8 cellular contexts compared by ENCODE assay signal in the genomic region with DNA sequence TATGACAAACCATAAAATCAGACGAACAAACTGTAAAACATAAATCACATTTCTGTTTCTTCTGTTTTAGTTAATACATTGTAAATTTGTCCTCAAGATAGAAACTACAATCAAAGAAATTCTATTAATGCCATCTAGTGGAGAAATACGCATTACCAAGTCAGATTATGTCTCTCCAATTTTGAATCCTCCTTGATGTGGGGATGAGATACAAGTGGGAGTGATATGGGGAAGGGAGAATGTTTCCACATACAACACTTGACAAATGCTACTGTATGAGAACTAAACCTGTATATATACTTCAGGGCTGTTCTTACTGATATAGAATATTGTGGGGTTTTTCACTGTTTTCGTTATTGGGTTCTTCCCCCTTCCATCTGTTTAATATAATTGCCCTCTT. TPM values are rescaled to one million over a fixed set of nuclear protein-coding genes. Genes with fewer than 3 reads are reported as not detected.
DNase-seq lines count a peak whose midpoint lies in the region; ATAC-seq and TF ChIP-seq lines count a peak whose summit lies in the region.

No MANE protein-coding gene starts in this region.

- H3K27me3 Mint-ChIP-seq in activated CD8-positive, alpha-beta T cell treated with anti-CD3 and anti-CD28 coated beads for 36 hours = peaks cover 26% of the 10 kb centered on the region
- H3K27me3 Mint-ChIP-seq in activated CD8-positive, alpha-beta T cell treated with anti-CD3 and anti-CD28 coated beads, Interleukin-2, amount 10 ng/mL, durations not matched to agents 7 days and 5 days (ENCODE audit: low read depth) = peaks cover 51% of the 10 kb centered on the region

- no peaks in the 10 kb centered on the region for H3K9me3 Mint-ChIP-seq in activated CD8-positive, alpha-beta T cell treated with anti-CD3 and anti-CD28 coated beads for 36 hours
- H3K9me3 Mint-ChIP-seq in activated CD8-positive, alpha-beta T cell treated with anti-CD3 and anti-CD28 coated beads, Interleukin-2, amount 10 ng/mL, durations not matched to agents 7 days and 5 days (ENCODE audit: insufficient read depth) = no peaks in the 10 kb centered on the region

- no peaks in the 10 kb centered on the region for H3K36me3 Mint-ChIP-seq in activated CD8-positive, alpha-beta T cell treated with anti-CD3 and anti-CD28 coated beads for 36 hours (ENCODE audit: low read depth)
- no peaks in the 10 kb centered on the region for H3K36me3 Mint-ChIP-seq in activated CD8-positive, alpha-beta T cell treated with anti-CD3 and anti-CD28 coated beads, Interleukin-2, amount 10 ng/mL, durations not matched to agents 7 days and 5 days (ENCODE audit: low read depth)

- no peak overlapping the region for H3K27ac Mint-ChIP-seq in activated CD8-positive, alpha-beta T cell treated with anti-CD3 and anti-CD28 coated beads for 36 hours
- H3K27ac Mint-ChIP-seq in activated CD8-positive, alpha-beta T cell treated with anti-CD3 and anti-CD28 coated beads, Interleukin-2, amount 10 ng/mL, durations not matched to agents 7 days and 5 days = no peak overlapping the region

- CTCF ChIA-PET in activated CD8-positive, alpha-beta T cell treated with anti-CD3 and anti-CD28 coated beads for 36 hours (lab: Charles Lee) = no interaction called here
- CTCF ChIA-PET in activated CD8-positive, alpha-beta T cell treated with anti-CD3 and anti-CD28 coated beads, Interleukin-2, amount 10 ng/mL, durations not matched to agents 7 days and 5 days (lab: Charles Lee) = no interaction called here

- intact Hi-C loops in activated CD8-positive, alpha-beta T cell treated with anti-CD3 and anti-CD28 coated beads for 36 hours (cut with micrococcal nuclease) = loop anchor here (5.0 kb wide), 1 partner anchor 120 kb away; no protein-coding TSS in a partner anchor

- no peak for DNase-seq in activated CD8-positive, alpha-beta T cell treated with anti-CD3 and anti-CD28 coated beads for 36 hours
- no peak for DNase-seq in activated CD8-positive, alpha-beta T cell treated with anti-CD3 and anti-CD28 coated beads, Interleukin-2, amount 10 ng/mL, durations not matched to agents 7 days and 5 days
- peak; percentile 20 for DNase-seq in NCI-H2196 treated with DMSO at 0.1 percent for 48 hours (lab: John Stamatoyannopoulos, UW; ENCODE audit: unreplicated experiment)
- DNase-seq in dermis blood vessel endothelial cell = peak; percentile 28
- peak; percentile 51 for DNase-seq in renal cortical epithelial cell (ENCODE audit: low read depth)
- no peak for DNase-seq in activated CD8-positive, alpha-beta memory T cell treated with anti-CD3 and anti-CD28 coated beads for 24 hours

- no peak for ATAC-seq in activated CD8-positive, alpha-beta T cell treated with anti-CD3 and anti-CD28 coated beads for 36 hours
- no peak for ATAC-seq in activated CD8-positive, alpha-beta T cell treated with anti-CD3 and anti-CD28 coated beads, Interleukin-2, amount 10 ng/mL, durations not matched to agents 7 days and 5 days
- ATAC-seq in GM21447 (IDR thresholded peaks at IDR 0.05; ENCODE audit: unreplicated experiment) (no peak), HG03354 (IDR thresholded peaks at IDR 0.05; ENCODE audit: poor library complexity, severe bottlenecking, unreplicated experiment) (no peak)

- H3K4me3 Mint-ChIP-seq in activated CD8-positive, alpha-beta T cell treated with anti-CD3 and anti-CD28 coated beads for 36 hours = no peak overlapping the region
- no peak overlapping the region for H3K4me3 Mint-ChIP-seq in activated CD8-positive, alpha-beta T cell treated with anti-CD3 and anti-CD28 coated beads, Interleukin-2, amount 10 ng/mL, durations not matched to agents 7 days and 5 days

- POLR2A ChIA-PET in activated CD8-positive, alpha-beta T cell treated with anti-CD3 and anti-CD28 coated beads for 36 hours (lab: Charles Lee) = no interaction called here
- POLR2A ChIA-PET in activated CD8-positive, alpha-beta T cell treated with anti-CD3 and anti-CD28 coated beads, Interleukin-2, amount 10 ng/mL, durations not matched to agents 7 days and 5 days (lab: Charles Lee) = no interaction called here

- peak; percentile 70 for TF ChIP-seq CTCF in activated CD8-positive, alpha-beta T cell treated with anti-CD3 and anti-CD28 coated beads for 36 hours (IDR thresholded peaks at IDR 0.05)

- H3K4me1 Mint-ChIP-seq in activated CD8-positive, alpha-beta T cell treated with anti-CD3 and anti-CD28 coated beads for 36 hours (ENCODE audit: low read depth) = peaks cover 4% of the 10 kb centered on the region
- H3K4me1 Mint-ChIP-seq in activated CD8-positive, alpha-beta T cell treated with anti-CD3 and anti-CD28 coated beads, Interleukin-2, amount 10 ng/mL, durations not matched to agents 7 days and 5 days (ENCODE audit: low read depth) = peaks cover 3% of the 10 kb centered on the region

RNA-seq across cellular contexts. Expression of a gene that starts 2.6 kb away (rescaled TPM):
- under 1 TPM in 1 of 2 experiments, not detected in 1; 0.47 TPM for total RNA-seq in activated CD8-positive, alpha-beta T cell treated with anti-CD3 and anti-CD28 coated beads for 36 hours
- not detected for total RNA-seq in activated CD8-positive, alpha-beta T cell treated with anti-CD3 and anti-CD28 coated beads, Interleukin-2, amount 10 ng/mL, durations not matched to agents 7 days and 5 days
- total RNA-seq in dermis blood vessel endothelial cell (0.14 and 0.51 TPM in 2 replicates), renal cortical epithelial cell (0.35 and 0.65 TPM in 2 replicates)

Comparison
In these comparisons a context has a peak if more than half of its experiments do, and no peak if none do; other contexts are left out.
1. DNase-seq: peak in NCI-H2196 treated with DMSO at 0.1 percent for 48 hours (single experiment), dermis blood vessel endothelial cell (single experiment) and renal cortical epithelial cell (single experiment); none in activated CD8-positive, alpha-beta T cell treated with anti-CD3 and anti-CD28 coated beads for 36 hours (single experiment), activated CD8-positive, alpha-beta T cell treated with anti-CD3 and anti-CD28 coated beads, Interleukin-2, amount 10 ng/mL, durations not matched to agents 7 days and 5 days (single experiment) and activated CD8-positive, alpha-beta memory T cell treated with anti-CD3 and anti-CD28 coated beads for 24 hours (single experiment).